Comparison of ENCODE assay signal across 10 cellular contexts in the genomic region with DNA sequence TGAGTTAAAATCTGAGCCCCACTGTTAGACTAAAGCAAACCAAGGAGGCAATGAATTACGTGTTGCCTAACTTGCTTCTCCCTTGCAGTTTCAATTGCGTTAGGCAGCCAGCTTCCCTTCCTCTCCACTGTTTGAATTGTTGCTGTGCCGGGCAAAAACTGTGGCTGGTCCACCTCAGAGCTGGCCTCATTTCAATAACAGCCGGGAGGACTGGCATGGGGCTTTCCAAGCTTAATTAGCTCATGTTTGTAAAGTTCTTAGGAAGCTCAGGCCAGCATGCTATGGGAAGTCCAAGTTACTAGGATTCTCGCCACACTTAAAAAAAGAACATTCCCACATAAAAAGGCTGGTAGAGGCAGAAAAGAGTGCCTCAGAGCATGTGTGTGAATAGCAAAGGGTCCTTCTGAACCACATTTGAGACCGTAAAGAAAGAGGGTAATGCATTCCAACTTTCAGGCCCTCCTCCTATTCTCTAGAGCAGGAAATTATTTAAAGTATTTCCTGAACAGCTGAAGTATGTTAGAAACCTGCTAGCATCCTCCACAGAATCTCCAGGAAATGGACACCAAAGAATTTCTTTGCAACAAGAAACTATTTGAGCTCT.
DNase-seq lines count a peak whose midpoint lies in the region; FAIRE-seq and TF ChIP-seq lines count a peak whose summit lies in the region.
"Had no signal": no experiment of that assay in that cellular context is flagged by ENCODE, and none has a peak within 500 bp of the region (broad histone marks: within the 10 kb centered on the region; RNA-seq: fewer than 3 reads in every experiment).

No MANE protein-coding gene starts in this region.

- H3K9me3 Mint-ChIP-seq in HFFc6: no peaks in the 10 kb centered on the region

- dilution Hi-C loops in mammary epithelial cell (cut with HindIII; ENCODE audit: low sequenced_read_pairs) (loop anchor here (5.0 kb wide), 1 partner anchor 84 kb away; no protein-coding TSS in a partner anchor), keratinocyte (cut with MboI; ENCODE audit: extremely low pct_ligation_motif_present, low sequenced_read_pairs) (loop anchor here (10.0 kb wide), 1 partner anchor 86 kb away; no protein-coding TSS in a partner anchor)

- no peak for FAIRE-seq in keratinocyte (lab: Jason Lieb, UNC)
- FAIRE-seq: K562 had no signal

- H3K9me3 ChIP-seq in mammary epithelial cell (replicated peaks; ENCODE audit: insufficient read depth, low read length) (no peaks in the 10 kb centered on the region), keratinocyte (ENCODE audit: control insufficient read depth, low read depth, low read length) (no peaks in the 10 kb centered on the region)

- H3K36me3 Mint-ChIP-seq in HFFc6 (ENCODE audit: low read depth): no peaks in the 10 kb centered on the region

- 39% methylated on average over 4 of the region's 6 CpGs for WGBS in mammary epithelial cell (ENCODE audit: low coverage, missing lambda C conversion rate)

- DNase-seq in HFFc6: peak; percentile 36
- peak; percentile 41 for DNase-seq in mammary epithelial cell
- DNase-seq in keratinocyte (ENCODE audit: low read depth, low spot score): no peak
- DNase-seq in GM13976 (ENCODE audit: low spot score): no peak
- DNase-seq in NCI-H1436 (lab: John Stamatoyannopoulos, UW): no peak
- DNase-seq in RKO (ENCODE audit: low spot score): no peak
- no peak for DNase-seq in SKM-1 treated with dmso at 0.1 percent for 144 hours (lab: John Stamatoyannopoulos, UW; ENCODE audit: unreplicated experiment)
- DNase-seq: activated T-cell treated with anti-CD3 and anti-CD28 coated beads for 4 hours had no signal

- no TSS peak for BruUV-seq in mammary epithelial cell (replicated peaks; lab: Mats Ljungman, UMichigan)

- H3K36me3 ChIP-seq in mammary epithelial cell (ENCODE audit: insufficient read depth, low read length) (no peaks in the 10 kb centered on the region), keratinocyte (ENCODE audit: control insufficient read depth in 2 of 2, extremely low read depth in 1 of 2, insufficient read depth in 2 of 2, low read length in 2 of 2) (no peaks in the 10 kb centered on the region)

- H4K20me1 ChIP-seq in mammary epithelial cell (ENCODE audit: insufficient read depth, low read length) (no peaks in the 10 kb centered on the region), keratinocyte (ENCODE audit: control insufficient read depth, extremely low read depth, insufficient read depth, low read length) (no peaks in the 10 kb centered on the region)

- CTCF ChIA-PET in mammary epithelial cell (lab: Charles Lee; ENCODE audit: low non-redundant PET): no interaction called here

- peak overlapping the region; percentile 68 for H2AFZ ChIP-seq in mammary epithelial cell (ENCODE audit: low read depth, low read length)
- H2AFZ ChIP-seq in keratinocyte (ENCODE audit: control insufficient read depth, low read length): peak overlapping the region; percentile 49

- H3K4me1 ChIP-seq in mammary epithelial cell (ENCODE audit: insufficient read depth, low read length): peaks cover 2% of the 10 kb centered on the region
- peaks cover 20% of the 10 kb centered on the region for H3K4me1 ChIP-seq in keratinocyte (ENCODE audit: control insufficient read depth, extremely low read depth, insufficient read depth, low read length)

- TF ChIP-seq CTCF in HFFc6 (IDR thresholded peaks at IDR 0.05): no peak
- no peak for TF ChIP-seq CTCF in mammary epithelial cell (conservative IDR thresholded peaks at IDR 0.05 in 1 of 2, IDR thresholded peaks at IDR 0.05 in 1 of 2; ENCODE audit: extremely low read depth in 1 of 2, insufficient read depth in 1 of 2, low read depth in 1 of 2, low read length in 2 of 2)
- no peak for TF ChIP-seq CTCF in keratinocyte (optimal IDR thresholded peaks at IDR 0.05 in 1 of 3, IDR thresholded peaks at IDR 0.05 in 1 of 3, conservative IDR thresholded peaks at IDR 0.05 in 1 of 3; ENCODE audit: extremely low read depth in 1 of 3, insufficient read depth in 2 of 3, low read length in 3 of 3)
- no peak for TF ChIP-seq CTCF in GM13976 (IDR thresholded peaks at IDR 0.05; ENCODE audit: borderline replicate concordance, control extremely low read depth, extremely low read depth, insufficient read depth, missing control alignments)

- H3K4me2 ChIP-seq in mammary epithelial cell (ENCODE audit: insufficient read depth, low read depth, low read length) (no peak overlapping the region), keratinocyte (ENCODE audit: control insufficient read depth, extremely low read depth, insufficient read depth, low read depth, low read length) (peak overlapping the region; percentile 22)

- no peaks in the 10 kb centered on the region; the same call in 1 of the 2 replicates for H3K27me3 Mint-ChIP-seq in HFFc6 (ENCODE audit: insufficient read depth)

- no peaks in the 10 kb centered on the region for H3K27me3 ChIP-seq in mammary epithelial cell (ENCODE audit: insufficient read depth, low read length)
- H3K27me3 ChIP-seq in keratinocyte (ENCODE audit: control insufficient read depth, extremely low read depth, insufficient read depth, low read length): no peaks in the 10 kb centered on the region

- H3K9ac ChIP-seq in mammary epithelial cell (ENCODE audit: insufficient read depth, low read length): no peak overlapping the region
- no peak overlapping the region for H3K9ac ChIP-seq in keratinocyte (ENCODE audit: control insufficient read depth, extremely low read depth, insufficient read depth, low read length)

- in situ Hi-C loops in mammary epithelial cell (cut with MboI; ENCODE audit: low sequenced_read_pairs in 2 of 2): no loop called here
- in situ Hi-C loops in GM13976 (cut with MboI; ENCODE audit: low sequenced_read_pairs, unreplicated experiment): no loop called here

- H3K4me3 ChIP-seq in mammary epithelial cell (replicated peaks in 1 of 3; ENCODE audit: insufficient read depth in 1 of 3, low read depth in 2 of 3, low read length in 3 of 3) (no peak overlapping the region), keratinocyte (ENCODE audit: control insufficient read depth in 2 of 3, extremely low read depth in 1 of 3, insufficient read depth in 2 of 3, low read depth in 1 of 3, low read length in 3 of 3) (no peak overlapping the region), skin epidermis (no peak overlapping the region)
- H3K4me3 ChIP-seq: K562 had no signal

- H3K4me1 Mint-ChIP-seq in HFFc6 (ENCODE audit: low read depth): peaks cover 74% of the 10 kb centered on the region

- no peak overlapping the region for H3K27ac ChIP-seq in mammary epithelial cell (ENCODE audit: insufficient read depth, low read depth, low read length)
- H3K27ac ChIP-seq in keratinocyte (ENCODE audit: control insufficient read depth, insufficient read depth, low read length): no peak overlapping the region
- peak overlapping the region in 18 of 21 experiments; percentile 7 to 84 (median 58) for H3K27ac ChIP-seq in skin epidermis

- no peaks in the 10 kb centered on the region for H3K9me1 ChIP-seq in keratinocyte (ENCODE audit: control insufficient read depth, extremely low read depth, insufficient read depth, low read length)

- H3K4me3 Mint-ChIP-seq in HFFc6: peak overlapping the region; percentile 75

- H3K27ac Mint-ChIP-seq in HFFc6: peak overlapping the region; percentile 85

- intact Hi-C loops in mammary epithelial cell (cut with micrococcal nuclease): no loop called here

- H3K79me2 ChIP-seq in mammary epithelial cell (ENCODE audit: insufficient read depth, low read length) (no peaks in the 10 kb centered on the region), keratinocyte (ENCODE audit: control insufficient read depth, insufficient read depth, low read length) (peaks cover 1% of the 10 kb centered on the region)

Comparison
In these comparisons a context has a peak if more than half of its experiments do, and no peak if none do; other contexts are left out.
1. DNase-seq: peak in HFFc6 (single experiment) and mammary epithelial cell (single experiment); none in keratinocyte (single experiment), GM13976 (single experiment), NCI-H1436 (single experiment), RKO (single experiment) and SKM-1 treated with dmso at 0.1 percent for 144 hours (single experiment).
2. H3K27ac ChIP-seq: peak in skin epidermis (18 of 21); none in mammary epithelial cell (single experiment) and keratinocyte (single experiment).